ENCODE assay signal across 8 cellular contexts in the genomic region with DNA sequence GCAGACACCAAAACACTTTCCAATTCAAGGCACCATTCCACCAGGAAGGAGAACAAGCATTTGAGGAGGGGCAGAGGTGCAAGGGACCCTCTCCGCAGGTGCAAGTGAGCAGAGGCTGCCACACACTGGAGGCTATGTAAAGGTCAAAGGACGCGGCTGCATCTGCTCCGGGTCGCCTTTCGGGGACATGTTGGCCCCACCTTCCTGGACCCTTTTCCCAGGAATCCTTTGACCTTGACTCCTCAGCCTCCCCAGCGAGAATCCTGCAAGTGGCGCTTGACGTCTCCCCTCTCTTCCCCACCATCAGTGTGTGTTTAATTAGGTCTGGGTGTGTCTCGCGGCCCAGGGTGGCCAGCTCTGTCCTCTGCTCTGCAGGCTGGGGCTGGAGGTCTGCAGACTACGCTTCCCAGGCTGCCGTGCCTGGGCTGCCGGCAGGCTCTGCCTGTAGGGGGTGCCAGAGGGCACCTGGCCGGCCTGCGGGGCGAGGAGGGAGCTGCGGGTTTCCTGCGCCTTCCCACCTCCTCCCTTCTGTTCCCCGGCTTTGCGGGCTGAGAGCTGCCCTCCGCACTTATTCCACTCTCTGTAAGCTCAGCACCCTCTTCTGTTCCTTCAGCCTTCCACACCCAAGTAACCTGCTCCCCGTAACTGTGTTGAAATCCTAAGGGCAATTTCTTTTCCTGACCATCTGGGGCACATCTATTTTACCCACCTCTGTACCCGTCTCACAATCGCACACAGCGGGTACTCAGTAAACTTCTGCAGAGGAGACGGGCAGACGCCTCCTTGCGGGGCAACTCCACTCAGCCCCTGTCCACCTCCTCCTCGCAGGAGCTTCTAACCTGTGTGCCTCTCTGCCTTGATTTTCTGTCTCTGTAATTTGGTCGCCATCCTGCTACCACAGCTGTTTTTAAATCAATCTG.
A peak's percentile ranks its signal among the peaks of the same experiment; 100 is the strongest.
DNase-seq lines count a peak whose midpoint lies in the region; TF ChIP-seq lines count a peak whose summit lies in the region.

No MANE protein-coding gene starts in this region.

- intact Hi-C loops in transverse colon (cut with DNase I; ENCODE audit: low total_unique reads) = no loop called here

- H3K36me3 Mint-ChIP-seq in nephron progenitor cell (ENCODE audit: low read depth) = no peaks in the 10 kb centered on the region

- no peak for TF ChIP-seq POLR2A in transverse colon (IDR thresholded peaks at IDR 0.05)

- peak; percentile 79 for DNase-seq in DMS53 (lab: John Stamatoyannopoulos, UW)
- DNase-seq in HCEC 1CT = peak; percentile 9
- DNase-seq in NCI-H526 treated with DMSO at 0.1 percent for 48 hours (lab: John Stamatoyannopoulos, UW) = peak; percentile 12
- peak; percentile 56 for DNase-seq in activated T-cell treated with anti-CD3 and anti-CD28 coated beads for 48 hours (ENCODE audit: low read depth)
- DNase-seq in fibroblast of mammary gland (ENCODE audit: low read depth) = peak; percentile 28
- peak; percentile 81 for DNase-seq in nephron progenitor cell
- DNase-seq in transverse colon = peak; percentile 61
- DNase-seq in amniotic stem cell (lab: John Stamatoyannopoulos, UW) = no peak

- no peak overlapping the region for H3K27ac Mint-ChIP-seq in nephron progenitor cell

- in situ Hi-C loops in transverse colon (cut with MboI; ENCODE audit: low pct_ligation_motif_present in 1 of 4, low pct_unique_long_range_greater_than_20kb in 1 of 4, low sequenced_read_pairs in 3 of 4) = no loop called here

- H3K4me3 Mint-ChIP-seq in nephron progenitor cell = peak overlapping the region; percentile 63

- H3K36me3 ChIP-seq in transverse colon = no peaks in the 10 kb centered on the region

- H3K27ac ChIP-seq in transverse colon = no peak overlapping the region

- WGBS in transverse colon (ENCODE audit: low coverage in 1 of 2), 2 donors = 12 to 23% methylated on average over 8 to 31 of the region's 31 CpGs

- peaks cover 48% of the 10 kb centered on the region for H3K4me1 Mint-ChIP-seq in nephron progenitor cell

- H3K27me3 ChIP-seq in transverse colon = peaks cover 6% of the 10 kb centered on the region

- TF ChIP-seq EP300 in transverse colon (IDR thresholded peaks at IDR 0.05; ENCODE audit: low read depth) = no peak

- no peaks in the 10 kb centered on the region for H3K9me3 ChIP-seq in transverse colon

- peaks cover 0 to 14% (median 3%) of the 10 kb centered on the region in 4 donors for H3K4me1 ChIP-seq in transverse colon

- no peak overlapping the region for H3K4me3 ChIP-seq in fibroblast of mammary gland (ENCODE audit: control insufficient read depth, low read depth, low read length)
- peak overlapping the region in 1 of 4 donors; percentile 8 for H3K4me3 ChIP-seq in transverse colon

- TF ChIP-seq CTCF in fibroblast of mammary gland (conservative IDR thresholded peaks at IDR 0.05; ENCODE audit: control insufficient read depth, insufficient read depth, low read depth, low read length) = peak; percentile 70
- peak; percentile 84 for TF ChIP-seq CTCF in nephron progenitor cell (IDR thresholded peaks at IDR 0.05)
- peak; percentile 55 to 88 (median 79) for TF ChIP-seq CTCF in transverse colon (IDR thresholded peaks at IDR 0.05)

- H3K9me3 Mint-ChIP-seq in nephron progenitor cell = no peaks in the 10 kb centered on the region

- H3K27me3 Mint-ChIP-seq in nephron progenitor cell (ENCODE audit: low read depth, poor library complexity) = peaks cover 32% of the 10 kb centered on the region
